31 cellular contexts compared by ENCODE assay signal in the genomic region with DNA sequence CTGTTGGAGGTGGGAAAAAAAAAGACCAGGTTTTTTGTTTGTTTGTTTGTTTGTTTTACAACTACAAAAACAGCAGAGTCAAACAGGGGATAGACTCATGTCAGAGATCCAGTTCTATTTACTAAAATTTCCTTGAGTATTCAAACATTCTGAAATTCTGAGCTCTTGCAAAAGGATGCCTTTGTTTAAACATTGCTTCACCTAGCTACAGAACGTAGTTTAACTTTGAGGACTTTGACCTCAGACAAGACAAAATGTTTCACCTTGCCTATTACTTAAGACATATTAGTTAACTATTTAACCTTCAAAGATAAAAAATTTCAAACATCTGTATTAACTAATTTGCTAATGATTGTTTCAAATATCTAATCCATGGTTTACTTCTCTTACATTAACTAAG. TPM values are rescaled to one million over a fixed set of nuclear protein-coding genes. Genes with fewer than 3 reads are reported as not detected.
"Had no signal": no experiment of that assay in that cellular context is flagged by ENCODE, and none has a peak within 500 bp of the region (broad histone marks: within the 10 kb centered on the region; RNA-seq: fewer than 3 reads in every experiment).

No MANE protein-coding gene starts in this region.

- H3K36me3 ChIP-seq: lower lobe of right lung, neural progenitor cell, neutrophil, sigmoid colon, tibial nerve, uterus had no signal

- H3K4me1 Mint-ChIP-seq: immature natural killer cell; naive thymus-derived CD8-positive, alpha-beta T cell; nephron progenitor cell; neural progenitor cell; stimulated activated memory B cell treated with anti-CD40 and anti-IgM and Interleukin-4, amounts not matched to agents 10 μg/mL and 1 μg/mL and 100 μg/mL, for 72 hours; stimulated activated naive CD8-positive, alpha-beta T cell treated with anti-CD3 and anti-CD28 coated beads, Interleukin-15, amount 100 ng/mL, for 72 hours had no signal

- H3K4me1 ChIP-seq: lower lobe of right lung, neural progenitor cell, parathyroid adenoma, psoas muscle, sigmoid colon, tibial nerve, uterus had no signal

- H3K36me3 Mint-ChIP-seq: immature natural killer cell had no signal

- H3K4me3 Mint-ChIP-seq: immature natural killer cell; naive thymus-derived CD8-positive, alpha-beta T cell; nephron progenitor cell; neural progenitor cell; stimulated activated memory B cell treated with anti-CD40 and anti-IgM and Interleukin-4, amounts not matched to agents 10 μg/mL and 1 μg/mL and 100 μg/mL, for 72 hours; stimulated activated naive CD8-positive, alpha-beta T cell treated with anti-CD3 and anti-CD28 coated beads, Interleukin-15, amount 100 ng/mL, for 72 hours; type B pancreatic cell had no signal

- H3K27me3 ChIP-seq: neural progenitor cell, neutrophil, sigmoid colon, tibial nerve, uterus had no signal

- H3K9me3 Mint-ChIP-seq: type B pancreatic cell had no signal

- ATAC-seq: left ventricle myocardium superior; lower lobe of right lung; naive thymus-derived CD8-positive, alpha-beta T cell; psoas muscle; right cardiac atrium; stimulated activated memory B cell treated with anti-CD40 and anti-IgM and Interleukin-4, amounts not matched to agents 10 μg/mL and 1 μg/mL and 100 μg/mL, for 72 hours; stimulated activated naive CD8-positive, alpha-beta T cell treated with anti-CD3 and anti-CD28 coated beads, Interleukin-15, amount 100 ng/mL, for 72 hours had no signal

- H3K4me3 ChIP-seq: lower lobe of right lung, neural progenitor cell, psoas muscle, sigmoid colon, smooth muscle cell, tibial nerve, uterus had no signal

- H3K27me3 Mint-ChIP-seq: type B pancreatic cell had no signal

- H3K9ac ChIP-seq: neural progenitor cell, parathyroid adenoma had no signal

- H3K9me3 ChIP-seq: lower lobe of right lung, neutrophil, psoas muscle, sigmoid colon, uterus had no signal

- H3K27ac Mint-ChIP-seq: immature natural killer cell; naive thymus-derived CD8-positive, alpha-beta T cell; nephron progenitor cell; neural progenitor cell; stimulated activated memory B cell treated with anti-CD40 and anti-IgM and Interleukin-4, amounts not matched to agents 10 μg/mL and 1 μg/mL and 100 μg/mL, for 72 hours; type B pancreatic cell had no signal

- DNase-seq: hypothalamus; immature natural killer cell; left ventricle myocardium superior; lower lobe of right lung; mammary epithelial cell; mesenchymal stem cell; naive thymus-derived CD8-positive, alpha-beta T cell; nephron progenitor cell; occipital lobe; psoas muscle; right cardiac atrium; sigmoid colon; stimulated activated CD4-positive, alpha-beta T cell treated with anti-CD3 and anti-CD28 coated beads, Interleukin-1b, Interleukin-23, amount 100 ng/mL, for 48 hours; stimulated activated CD4-positive, alpha-beta T cell treated with anti-CD3 and anti-CD28 coated beads, Interleukin-2, amount 100 ng/mL, for 48 hours; stimulated activated CD4-positive, alpha-beta T cell treated with anti-CD3 and anti-CD28 coated beads, Interleukin-4, amount 100 ng/mL, for 4 hours; stimulated activated CD8-positive, alpha-beta memory T cell treated with anti-CD3 and anti-CD28 coated beads, Interleukin-4, amount 100 ng/mL, for 48 hours; stimulated activated naive CD4-positive, alpha-beta T cell treated with Interleukin-2 at 50 U/mL for 16 hours; stimulated activated naive CD8-positive, alpha-beta T cell treated with anti-CD3 and anti-CD28 coated beads, Interleukin-15, amount 100 ng/mL, for 72 hours; substantia nigra; uterus had no signal

- FAIRE-seq: islet of Langerhans had no signal

- H3K27ac ChIP-seq: lower lobe of right lung, neural progenitor cell, neutrophil, parathyroid adenoma, psoas muscle, sigmoid colon, tibial nerve, uterus had no signal

RNA-seq across cellular contexts. Expression of a gene that starts 36.1 kb away (rescaled TPM):
- total RNA-seq: lower lobe of right lung; naive thymus-derived CD8-positive, alpha-beta T cell; osteocyte; posterior vena cava; psoas muscle; sigmoid colon; ureter had no signal
- polyA plus RNA-seq: immature natural killer cell; naive thymus-derived CD8-positive, alpha-beta T cell; psoas muscle had no signal

RNA-seq across cellular contexts. Expression of a gene that starts 58.7 kb away (rescaled TPM):
- total RNA-seq: left ventricle myocardium superior; lower lobe of right lung; naive thymus-derived CD8-positive, alpha-beta T cell; osteocyte; posterior vena cava; psoas muscle; right cardiac atrium; sigmoid colon; smooth muscle cell; tibial nerve had no signal
- polyA plus RNA-seq: immature natural killer cell; naive thymus-derived CD8-positive, alpha-beta T cell; psoas muscle; right cardiac atrium; smooth muscle cell had no signal
